8 cellular contexts compared by ENCODE assay signal in the genomic region with DNA sequence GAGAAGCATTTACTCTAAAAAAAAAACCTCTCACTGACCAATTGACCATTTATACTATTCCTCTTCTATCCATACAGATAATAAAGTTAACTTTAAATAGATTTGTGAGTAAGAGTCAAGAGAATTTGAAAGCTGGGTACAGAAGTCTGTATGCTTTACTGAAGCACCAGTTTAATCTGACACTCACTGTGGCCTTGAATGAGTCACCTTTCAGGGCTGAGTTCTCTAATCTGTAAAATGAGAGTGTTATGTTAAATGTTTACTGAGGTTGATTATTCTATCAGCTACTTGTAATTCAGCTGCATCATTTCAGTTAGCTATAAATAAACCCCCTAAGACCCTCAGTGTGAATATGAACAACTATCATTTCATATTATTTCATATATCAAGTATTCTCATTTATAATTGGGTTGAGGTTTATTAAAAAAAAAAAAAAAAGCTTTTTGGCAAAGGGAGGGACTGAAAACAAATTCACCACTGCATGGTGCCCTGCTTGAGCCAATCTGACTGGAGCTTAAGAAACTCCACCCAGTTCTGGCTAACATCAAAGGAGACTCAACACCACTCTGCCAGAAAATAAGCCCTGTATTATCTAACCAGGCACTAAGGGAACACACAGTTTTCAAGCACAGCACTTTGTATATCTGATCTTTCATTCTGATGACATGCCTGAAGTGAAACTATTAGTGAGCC. TPM values are rescaled to one million over a fixed set of nuclear protein-coding genes. Genes with fewer than 3 reads are reported as not detected.
DNase-seq lines count a peak whose midpoint lies in the region; ATAC-seq and TF ChIP-seq lines count a peak whose summit lies in the region.

No MANE protein-coding gene starts in this region.

- no peak for TF ChIP-seq CTCF in RWPE2 (IDR thresholded peaks at IDR 0.05; ENCODE audit: poor library complexity, severe bottlenecking)
- no peak for TF ChIP-seq CTCF in fibroblast of the aortic adventitia (IDR thresholded peaks at IDR 0.05; ENCODE audit: insufficient read depth, low read length)
- no peak for TF ChIP-seq CTCF in retinal pigment epithelial cell (conservative IDR thresholded peaks at IDR 0.05; ENCODE audit: low read depth, low read length)
- TF ChIP-seq CTCF in GM13977 (IDR thresholded peaks at IDR 0.05; ENCODE audit: extremely low read depth, insufficient read depth, missing control alignments), result no peak

- peaks cover 18% of the 10 kb centered on the region for H3K4me1 ChIP-seq in RWPE2 (ENCODE audit: insufficient read depth, poor library complexity, severe bottlenecking)

- in situ Hi-C loops in GM13977 (cut with MboI; ENCODE audit: low pct_unique_long_range_greater_than_20kb, low sequenced_read_pairs, unreplicated experiment), result no loop called here

- no peaks in the 10 kb centered on the region for H3K9me3 ChIP-seq in RWPE2 (ENCODE audit: severe bottlenecking)

- H3K36me3 ChIP-seq in RWPE2 (ENCODE audit: low read depth), result peaks cover 12% of the 10 kb centered on the region

- H3K27me3 ChIP-seq in RWPE2 (ENCODE audit: insufficient read depth, poor library complexity, severe bottlenecking), result no peaks in the 10 kb centered on the region

- ATAC-seq in RWPE2 (ENCODE audit: low read depth) (peak; percentile 84), GM21723 (IDR thresholded peaks at IDR 0.05; ENCODE audit: unreplicated experiment) (no peak), GM21390 (IDR thresholded peaks at IDR 0.05; ENCODE audit: unreplicated experiment) (no peak), GM18511 (IDR thresholded peaks at IDR 0.05; ENCODE audit: unreplicated experiment) (no peak)

- H3K27ac ChIP-seq in RWPE2 (ENCODE audit: poor library complexity, severe bottlenecking), result no peak overlapping the region

- H3K4me3 ChIP-seq in RWPE2 (ENCODE audit: severe bottlenecking) (no peak overlapping the region), fibroblast of the aortic adventitia (ENCODE audit: low read depth, low read length) (peak overlapping the region; percentile 3), retinal pigment epithelial cell (ENCODE audit: low read length) (no peak overlapping the region)

- DNase-seq in GM03348 (ENCODE audit: low spot score), result peak; percentile 44
- DNase-seq in RWPE2 (ENCODE audit: low spot score), result no peak
- peak; percentile 93 for DNase-seq in fibroblast of the aortic adventitia (ENCODE audit: low read depth)
- peak; percentile 61 for DNase-seq in retinal pigment epithelial cell (ENCODE audit: low read depth)
- no peak for DNase-seq in GM13977 (ENCODE audit: low spot score)

RNA-seq across cellular contexts. Expression of gene MAP4, which starts 2.8 kb away (rescaled TPM):
- total RNA-seq in fibroblast of the aortic adventitia (ENCODE audit: low replicate concordance), result 80.1 and 157 TPM in 2 replicates

Comparison
In these comparisons a context has a peak if more than half of its experiments do, and no peak if none do; other contexts are left out.
1. DNase-seq: peak in GM03348 (single experiment), fibroblast of the aortic adventitia (single experiment) and retinal pigment epithelial cell (single experiment); none in RWPE2 (single experiment) and GM13977 (single experiment).